In the genomic region with DNA sequence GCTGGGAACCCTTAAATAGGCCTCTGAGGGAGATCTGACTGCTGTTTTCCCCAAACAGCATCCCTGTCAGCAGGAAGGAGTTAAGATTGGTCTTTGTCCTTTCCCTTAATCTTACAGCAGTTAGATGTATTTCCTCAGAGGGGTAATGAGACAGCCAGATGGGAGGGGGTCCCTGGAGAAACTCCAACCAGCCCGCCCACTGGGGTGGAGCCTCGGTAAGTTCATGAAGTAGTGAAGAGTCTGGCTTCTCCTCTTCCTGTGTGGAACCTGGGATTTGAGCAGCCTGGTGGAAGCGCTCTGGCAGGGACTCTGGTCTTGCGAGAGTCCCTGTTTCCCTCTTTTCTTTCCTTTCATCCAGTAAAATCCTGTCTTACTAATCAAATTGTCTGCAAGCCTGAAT, we compare ENCODE assay signal across 19 cellular contexts.
"Had no signal": no experiment of that assay in that cellular context is flagged by ENCODE, and none has a peak within 500 bp of the region (broad histone marks: within the 10 kb centered on the region; RNA-seq: fewer than 3 reads in every experiment).

No MANE protein-coding gene starts in this region.

- H3K9me3 ChIP-seq: left lung, neutrophil, pancreas, right lobe of liver, suprapubic skin, transverse colon, vagina had no signal

- DNase-seq: cortex of kidney; effector memory CD8-positive, alpha-beta T cell; left cardiac atrium; left lung; mammary epithelial cell; naive thymus-derived CD8-positive, alpha-beta T cell; nephron progenitor cell; retina; right lobe of liver; small intestine; stimulated activated CD4-positive, alpha-beta T cell treated with anti-CD3 and anti-CD28 coated beads, Interleukin-15, amount 100 ng/mL, for 24 hours; stimulated activated CD4-positive, alpha-beta T cell treated with anti-CD3 and anti-CD28 coated beads, Interleukin-2, amount 100 ng/mL, for 48 hours; stimulated activated naive B cell treated with anti-CD40 and anti-IgM and Interleukin-4, amounts not matched to agents 10 μg/mL and 1 μg/mL and 100 μg/mL, for 72 hours; transverse colon had no signal

- ATAC-seq: effector memory CD8-positive, alpha-beta T cell; left cardiac atrium; left lung; naive thymus-derived CD8-positive, alpha-beta T cell; pancreas; right lobe of liver; stimulated activated naive B cell treated with anti-CD40 and anti-IgM and Interleukin-4, amounts not matched to agents 10 μg/mL and 1 μg/mL and 100 μg/mL, for 72 hours had no signal

- H3K4me1 ChIP-seq: left lung, pancreas, right lobe of liver, suprapubic skin, transverse colon, vagina had no signal

- H3K36me3 ChIP-seq: left lung, neutrophil, pancreas, right lobe of liver, suprapubic skin, transverse colon, vagina had no signal

- H3K27ac ChIP-seq: left lung, neutrophil, pancreas, right lobe of liver, suprapubic skin, transverse colon, vagina had no signal

- H3K36me3 Mint-ChIP-seq: naive thymus-derived CD8-positive, alpha-beta T cell; stimulated activated naive B cell treated with anti-CD40 and anti-IgM and Interleukin-4, amounts not matched to agents 10 μg/mL and 1 μg/mL and 100 μg/mL, for 72 hours had no signal

- H3K4me3 Mint-ChIP-seq: effector memory CD8-positive, alpha-beta T cell; naive thymus-derived CD8-positive, alpha-beta T cell; nephron progenitor cell; stimulated activated naive B cell treated with anti-CD40 and anti-IgM and Interleukin-4, amounts not matched to agents 10 μg/mL and 1 μg/mL and 100 μg/mL, for 72 hours; stimulated activated naive CD8-positive, alpha-beta T cell treated with anti-CD3 and anti-CD28 coated beads, Interleukin-15, Interleukin-2, amounts not matched to agents 100 ng/mL and 50 ng/mL, for 24 hours had no signal

- H3K4me1 Mint-ChIP-seq: naive thymus-derived CD8-positive, alpha-beta T cell; nephron progenitor cell; stimulated activated naive B cell treated with anti-CD40 and anti-IgM and Interleukin-4, amounts not matched to agents 10 μg/mL and 1 μg/mL and 100 μg/mL, for 72 hours had no signal

- H3K9me3 Mint-ChIP-seq: nephron progenitor cell; stimulated activated naive B cell treated with anti-CD40 and anti-IgM and Interleukin-4, amounts not matched to agents 10 μg/mL and 1 μg/mL and 100 μg/mL, for 72 hours; stimulated activated naive CD8-positive, alpha-beta T cell treated with anti-CD3 and anti-CD28 coated beads, Interleukin-15, Interleukin-2, amounts not matched to agents 100 ng/mL and 50 ng/mL, for 24 hours had no signal

- H3K27me3 Mint-ChIP-seq: effector memory CD8-positive, alpha-beta T cell; naive thymus-derived CD8-positive, alpha-beta T cell; stimulated activated naive B cell treated with anti-CD40 and anti-IgM and Interleukin-4, amounts not matched to agents 10 μg/mL and 1 μg/mL and 100 μg/mL, for 72 hours; stimulated activated naive CD8-positive, alpha-beta T cell treated with anti-CD3 and anti-CD28 coated beads, Interleukin-15, Interleukin-2, amounts not matched to agents 100 ng/mL and 50 ng/mL, for 24 hours had no signal

- H3K27ac Mint-ChIP-seq: effector memory CD8-positive, alpha-beta T cell; naive thymus-derived CD8-positive, alpha-beta T cell; nephron progenitor cell; stimulated activated naive B cell treated with anti-CD40 and anti-IgM and Interleukin-4, amounts not matched to agents 10 μg/mL and 1 μg/mL and 100 μg/mL, for 72 hours; stimulated activated naive CD8-positive, alpha-beta T cell treated with anti-CD3 and anti-CD28 coated beads, Interleukin-15, Interleukin-2, amounts not matched to agents 100 ng/mL and 50 ng/mL, for 24 hours had no signal

- H3K4me3 ChIP-seq: left lung, pancreas, right lobe of liver, suprapubic skin, transverse colon, vagina had no signal

- H3K27me3 ChIP-seq: left lung, neutrophil, pancreas, right lobe of liver, suprapubic skin, transverse colon, vagina had no signal
